ENCODE assay signal across 8 cellular contexts in genomic region chr7:155299539-155300202, GRCh38. TPM values are rescaled to one million over a fixed set of nuclear protein-coding genes. Genes with fewer than 3 reads are reported as not detected.
DNase-seq lines count a peak whose midpoint lies in the region; ATAC-seq, FAIRE-seq and TF ChIP-seq lines count a peak whose summit lies in the region.

No MANE protein-coding gene starts in this region.

- H3K36me3 ChIP-seq in SK-N-SH (replicated peaks in 1 of 2; ENCODE audit: control insufficient read depth in 1 of 2, insufficient read depth in 2 of 2, low read length in 1 of 2), result peaks cover 9 to 35% of the 10 kb centered on the region in 2 experiments

- ATAC-seq in SK-N-SH treated with all-trans-retinoic acid at 6 μM for 48 hours (no peak), HG03196 (IDR thresholded peaks at IDR 0.05; ENCODE audit: unreplicated experiment) (no peak), HG02973 (IDR thresholded peaks at IDR 0.05; ENCODE audit: unreplicated experiment) (no peak)
- peak in 1 of 2 donors; percentile 4 for ATAC-seq in naive thymus-derived CD8-positive, alpha-beta T cell

- peak overlapping the region; percentile 32; the same call in 1 of the 2 replicates for H3K9ac ChIP-seq in SK-N-SH

- CTCF ChIA-PET in SK-N-SH (lab: Yijun Ruan, JAX), result interaction anchor here (0.9 to 4.7 kb wide), 4 partner anchors 14 to 110 kb away, joined by 4 to 38 read pairs (median 6); no protein-coding TSS in a partner anchor

- DNase-seq in SK-N-SH (no peak), RPMI8226 (peak; percentile 46), dermis blood vessel endothelial cell (peak; percentile 51), urothelium cell line (ENCODE audit: low spot score) (no peak)
- peak in 3 of 10 donors; percentile 17 to 48 (median 28) for DNase-seq in naive thymus-derived CD8-positive, alpha-beta T cell

- H2AFZ ChIP-seq in SK-N-SH (ENCODE audit: low read depth), result peak overlapping the region; percentile 20; the same call in 1 of the 2 replicates

- no peak for TF ChIP-seq EP300 in SK-N-SH (IDR thresholded peaks at IDR 0.05; ENCODE audit: borderline replicate concordance in 1 of 2, low read depth in 1 of 2, low read length in 1 of 2)

- H3K27me3 ChIP-seq in SK-N-SH (ENCODE audit: insufficient read depth), result no peaks in the 10 kb centered on the region

- TF ChIP-seq CTCF in SK-N-SH (IDR thresholded peaks at IDR 0.05), result no peak

- peak overlapping the region; percentile 79 to 99 for H3K4me3 ChIP-seq in SK-N-SH (ENCODE audit: low read depth in 2 of 2, low read length in 1 of 2)

- H3F3A ChIP-seq in SK-N-SH (replicated peaks; ENCODE audit: insufficient read depth), result peaks cover 8% of the 10 kb centered on the region

- H4K20me1 ChIP-seq in SK-N-SH (ENCODE audit: insufficient read depth), result peaks cover 13% of the 10 kb centered on the region; the same call in 1 of the 2 replicates

- POLR2A ChIA-PET in SK-N-SH (lab: Yijun Ruan, JAX), result no interaction called here
- POLR2A ChIA-PET in naive thymus-derived CD8-positive, alpha-beta T cell (lab: Charles Lee), result interaction anchor here (1.0 to 4.5 kb wide), 8 partner anchors 12 to 372 kb away, joined by 3 to 61 read pairs (median 18); partner anchors contain the start of gene PAXIP1

- 74% methylated on average over 8 of the region's 8 CpGs for WGBS in SK-N-SH (ENCODE audit: low lambda C conversion rate)

- H3K36me3 Mint-ChIP-seq in naive thymus-derived CD8-positive, alpha-beta T cell, result peaks cover 0 to 36% (median 12%) of the 10 kb centered on the region in 3 donors

- peaks cover 20 to 49% (median 40%) of the 10 kb centered on the region in 4 donors for H3K4me1 Mint-ChIP-seq in naive thymus-derived CD8-positive, alpha-beta T cell

- peak overlapping the region; percentile 98 for H3K4me2 ChIP-seq in SK-N-SH

- no peaks in the 10 kb centered on the region for H3K27me3 Mint-ChIP-seq in naive thymus-derived CD8-positive, alpha-beta T cell

- peak overlapping the region; percentile 86 to 96 (median 94) for H3K4me3 Mint-ChIP-seq in naive thymus-derived CD8-positive, alpha-beta T cell

- TF ChIP-seq RAD21 in SK-N-SH (IDR thresholded peaks at IDR 0.05; ENCODE audit: low read length), result no peak

- H3K4me1 ChIP-seq in SK-N-SH (ENCODE audit: control insufficient read depth in 1 of 2, insufficient read depth in 2 of 2, low read depth in 1 of 2, low read length in 1 of 2), result peaks cover 12 to 36% of the 10 kb centered on the region in 2 experiments

- no peaks in the 10 kb centered on the region for H3K9me3 ChIP-seq in SK-N-SH

- no peaks in the 10 kb centered on the region for H3K9me2 ChIP-seq in SK-N-SH

- peaks cover 14% of the 10 kb centered on the region for H3K79me2 ChIP-seq in SK-N-SH (ENCODE audit: insufficient read depth)

- H3K27ac ChIP-seq in SK-N-SH (ENCODE audit: low read depth in 2 of 2, low read length in 1 of 2), result peak overlapping the region; percentile 34 to 62; a peak in 3 of 4 replicates

- no peak for FAIRE-seq in urothelium cell line (lab: Jason Lieb, UNC)

- peak overlapping the region; percentile 89 to 99 (median 96) for H3K27ac Mint-ChIP-seq in naive thymus-derived CD8-positive, alpha-beta T cell

- H3K9me3 Mint-ChIP-seq in naive thymus-derived CD8-positive, alpha-beta T cell, result no peaks in the 10 kb centered on the region

TF ChIP-seq in SK-N-SH, 30 proteins besides CTCF, POLR2A, EP300 and RAD21 (continues in another document):
- TF ChIP-seq MEF2A (IDR thresholded peaks at IDR 0.05; ENCODE audit: borderline replicate concordance, low read depth) (no peak), ZBTB33 (IDR thresholded peaks at IDR 0.05; ENCODE audit: borderline replicate concordance, low read depth) (no peak), JUND (IDR thresholded peaks at IDR 0.05) (no peak), RCOR1 (IDR thresholded peaks at IDR 0.05; ENCODE audit: low read length) (no peak), ELF1 (IDR thresholded peaks at IDR 0.05) (no peak), NFIC (IDR thresholded peaks at IDR 0.05; ENCODE audit: borderline replicate concordance) (no peak), YY1 (IDR thresholded peaks at IDR 0.05; ENCODE audit: low read depth) (no peak), FOSL2 (IDR thresholded peaks at IDR 0.05; ENCODE audit: borderline replicate concordance, low read depth) (no peak), CHD2 (IDR thresholded peaks at IDR 0.05; ENCODE audit: low read length, partially characterized antibody) (no peak), PBX3 (IDR thresholded peaks at IDR 0.05) (no peak)

TF ChIP-seq in SK-N-SH treated with all-trans-retinoic acid at 6 μM for 48 hours, 23 proteins besides CTCF, POLR2A, EP300 and RAD21 (continues in another document):
- no peak for TF ChIP-seq ISL1 (CRISPR knock-in tag; IDR thresholded peaks at IDR 0.05)
- TF ChIP-seq BACH2 (CRISPR knock-in tag; IDR thresholded peaks at IDR 0.05; ENCODE audit: borderline replicate concordance), result no peak
- TF ChIP-seq ZNF565 (CRISPR knock-in tag; conservative IDR thresholded peaks at IDR 0.05; ENCODE audit: low read depth), result no peak
- TF ChIP-seq ZFP30 (CRISPR knock-in tag; IDR thresholded peaks at IDR 0.05), result no peak
- TF ChIP-seq ESRRG (CRISPR knock-in tag; IDR thresholded peaks at IDR 0.05), result no peak
- TF ChIP-seq ZNF70 (CRISPR knock-in tag; IDR thresholded peaks at IDR 0.05), result no peak
- TF ChIP-seq ZC3H10 (CRISPR knock-in tag; IDR thresholded peaks at IDR 0.05), result no peak
- no peak for TF ChIP-seq SNAI2 (CRISPR knock-in tag; IDR thresholded peaks at IDR 0.05)
- no peak for TF ChIP-seq RARB (CRISPR knock-in tag; IDR thresholded peaks at IDR 0.05)
- TF ChIP-seq ARNTL (CRISPR knock-in tag; IDR thresholded peaks at IDR 0.05; ENCODE audit: borderline replicate concordance, low read depth), result no peak
- TF ChIP-seq TCF4 (CRISPR knock-in tag; IDR thresholded peaks at IDR 0.05; ENCODE audit: borderline replicate concordance), result no peak
- no peak for TF ChIP-seq GLIS3 (CRISPR knock-in tag; IDR thresholded peaks at IDR 0.05)
- no peak for TF ChIP-seq TOX (CRISPR knock-in tag; IDR thresholded peaks at IDR 0.05; ENCODE audit: borderline replicate concordance)
- TF ChIP-seq, protein P1, sequence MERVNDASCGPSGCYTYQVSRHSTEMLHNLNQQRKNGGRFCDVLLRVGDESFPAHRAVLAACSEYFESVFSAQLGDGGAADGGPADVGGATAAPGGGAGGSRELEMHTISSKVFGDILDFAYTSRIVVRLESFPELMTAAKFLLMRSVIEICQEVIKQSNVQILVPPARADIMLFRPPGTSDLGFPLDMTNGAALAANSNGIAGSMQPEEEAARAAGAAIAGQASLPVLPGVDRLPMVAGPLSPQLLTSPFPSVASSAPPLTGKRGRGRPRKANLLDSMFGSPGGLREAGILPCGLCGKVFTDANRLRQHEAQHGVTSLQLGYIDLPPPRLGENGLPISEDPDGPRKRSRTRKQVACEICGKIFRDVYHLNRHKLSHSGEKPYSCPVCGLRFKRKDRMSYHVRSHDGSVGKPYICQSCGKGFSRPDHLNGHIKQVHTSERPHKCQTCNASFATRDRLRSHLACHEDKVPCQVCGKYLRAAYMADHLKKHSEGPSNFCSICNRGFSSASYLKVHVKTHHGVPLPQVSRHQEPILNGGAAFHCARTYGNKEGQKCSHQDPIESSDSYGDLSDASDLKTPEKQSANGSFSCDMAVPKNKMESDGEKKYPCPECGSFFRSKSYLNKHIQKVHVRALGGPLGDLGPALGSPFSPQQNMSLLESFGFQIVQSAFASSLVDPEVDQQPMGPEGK (CRISPR knock-in tag; IDR thresholded peaks at IDR 0.05; ENCODE audit: borderline replicate concordance), result no peak
- TF ChIP-seq ZNF8 (CRISPR knock-in tag; IDR thresholded peaks at IDR 0.05), result no peak
- no peak for TF ChIP-seq POU6F1 (CRISPR knock-in tag; IDR thresholded peaks at IDR 0.05; ENCODE audit: borderline replicate concordance, low read depth)
- no peak for TF ChIP-seq PPARA (CRISPR knock-in tag; IDR thresholded peaks at IDR 0.05; ENCODE audit: borderline replicate concordance)
- no peak for TF ChIP-seq OSR1 (CRISPR knock-in tag; IDR thresholded peaks at IDR 0.05)
- no peak for TF ChIP-seq CSRNP3 (CRISPR knock-in tag; IDR thresholded peaks at IDR 0.05)

RNA-seq across cellular contexts. Expression of gene INSIG1, which starts 2.0 kb away (rescaled TPM):
- 6.4 and 6.6 TPM in 2 replicates for polyA plus RNA-seq in SK-N-SH (2012; rRNA removed)
- 7.3 and 7.9 TPM in 2 replicates for polyA plus RNA-seq in SK-N-SH (2012; cell fraction: cytosol; rRNA removed)
- 5.3 and 6.0 TPM in 2 replicates for polyA plus RNA-seq in SK-N-SH (2012; cell fraction: nucleus; rRNA removed)
- total RNA-seq in dermis blood vessel endothelial cell, result 93.9 and 140 TPM in 2 replicates
- total RNA-seq in naive thymus-derived CD8-positive, alpha-beta T cell, result 10 to 100 TPM; 50.3 to 53.0 TPM
- 10 to 100 TPM; 25.5 to 33.6 (median 33.0) TPM for polyA plus RNA-seq in naive thymus-derived CD8-positive, alpha-beta T cell

Comparison
In these comparisons a context has a peak if more than half of its experiments do, and no peak if none do; other contexts are left out.
1. DNase-seq: peak in RPMI8226 (single experiment) and dermis blood vessel endothelial cell (single experiment); none in SK-N-SH (single experiment) and urothelium cell line (single experiment).